Comparison of ENCODE assay signal across 13 cellular contexts in genomic region chr19:10450853-10451609, GRCh38. TPM values are rescaled to one million over a fixed set of nuclear protein-coding genes. Genes with fewer than 3 reads are reported as not detected.
DNase-seq lines count a peak whose midpoint lies in the region; ATAC-seq, FAIRE-seq and TF ChIP-seq lines count a peak whose summit lies in the region.
"Had no signal": no experiment of that assay in that cellular context is flagged by ENCODE, and none has a peak within 500 bp of the region (broad histone marks: within the 10 kb centered on the region; RNA-seq: fewer than 3 reads in every experiment).

No MANE protein-coding gene starts in this region.

- POLR2A ChIA-PET in RWPE1 (lab: Yijun Ruan, JAX; ENCODE audit: low non-redundant PET), result no interaction called here

- FAIRE-seq in GM12891 (lab: Jason Lieb, UNC), result peak; percentile 54

- H3K27ac ChIP-seq in RWPE1, result no peak overlapping the region
- H3K27ac ChIP-seq: lower lobe of right lung had no signal

- ATAC-seq in GM19463 (IDR thresholded peaks at IDR 0.05; ENCODE audit: unreplicated experiment), result no peak
- ATAC-seq in GM18519 (IDR thresholded peaks at IDR 0.05; ENCODE audit: low FRiP score, unreplicated experiment), result no peak
- ATAC-seq: T-helper 17 cell had no signal

- DNase-seq in Caki2 (ENCODE audit: low read depth), result peak; percentile 35
- peak; percentile 41 for DNase-seq in GM12891 (ENCODE audit: insufficient read length, low spot score)
- peak; percentile 59 for DNase-seq in RWPE1 (ENCODE audit: low spot score)
- peak; percentile 71 for DNase-seq in iPS DF 19.7 (ENCODE audit: low read depth, low spot score)
- DNase-seq in activated effector memory CD4-positive, alpha-beta T cell treated with anti-CD3 and anti-CD28 coated beads, Interleukin-2, amount 50 U/mL, for 16 hours, result no peak
- DNase-seq: activated T-cell treated with anti-CD3 and anti-CD28 coated beads, Interleukin-2, amount 50 U/mL, for 48 hours; cerebellar nuclear complex; foreskin melanocyte; lower lobe of right lung; NCI-H2081; T-helper 17 cell had no signal

- CTCF ChIA-PET in RWPE1 (lab: Yijun Ruan, JAX), result no interaction called here

- in situ Hi-C loops in Caki2 (cut with HindIII; ENCODE audit: low pct_unique_long_range_greater_than_20kb, low sequenced_read_pairs), result no loop called here

- TF ChIP-seq POLR2A in GM12891 (IDR thresholded peaks at IDR 0.05; ENCODE audit: low read depth, low read length), result no peak

- no peak for TF ChIP-seq CTCF in RWPE1 (conservative IDR thresholded peaks at IDR 0.05; ENCODE audit: low read depth)

TF ChIP-seq in GM12891, 5 proteins besides CTCF, POLR2A, EP300 and RAD21:
- no peak for TF ChIP-seq SPI1 (IDR thresholded peaks at IDR 0.05; ENCODE audit: low read depth, low read length)
- TF ChIP-seq PAX5 (IDR thresholded peaks at IDR 0.05; ENCODE audit: insufficient read depth, low read length, severe bottlenecking), result no peak
- TF ChIP-seq TAF1 (IDR thresholded peaks at IDR 0.05; ENCODE audit: low read depth, low read length), result no peak
- TF ChIP-seq POU2F2 (IDR thresholded peaks at IDR 0.05; ENCODE audit: low read depth, low read length), result no peak
- TF ChIP-seq POLR2AphosphoS5 (IDR thresholded peaks at IDR 0.05; ENCODE audit: low read depth, low read length), result no peak
TF ChIP-seq in GM12891: peak in this region for 0.

RNA-seq across cellular contexts. Expression of gene PDE4A, which starts 30.7 kb away (rescaled TPM):
- 0.20 and 3.6 TPM in 2 replicates for total RNA-seq in Caki2 (2014; rRNA removed; shearing (Covaris generic); ENCODE audit: low replicate concordance)
- polyA plus RNA-seq in GM12891 (2012; ENCODE audit: low read depth, missing spikeins), result 11.7 TPM

RNA-seq across cellular contexts. Expression of gene CDC37, which starts 47.7 kb away (rescaled TPM):
- total RNA-seq in Caki2 (2014; rRNA removed; shearing (Covaris generic); ENCODE audit: low replicate concordance), result 120 and 175 TPM in 2 replicates
- 175 TPM for polyA plus RNA-seq in GM12891 (2012; ENCODE audit: low read depth, missing spikeins)

RNA-seq across cellular contexts. Expression of gene KEAP1, which starts 52.1 kb away (rescaled TPM):
- total RNA-seq in Caki2 (2014; rRNA removed; shearing (Covaris generic); ENCODE audit: low replicate concordance), result 98.3 and 114 TPM in 2 replicates
- polyA plus RNA-seq in GM12891 (2012; ENCODE audit: low read depth, missing spikeins), result 34.5 TPM
